Comparison of ENCODE assay signal across 11 cellular contexts in genomic region chr1:26358411-26359384, GRCh38. TPM values are rescaled to one million over a fixed set of nuclear protein-coding genes. Genes with fewer than 3 reads are reported as not detected.
A peak's percentile ranks its signal among the peaks of the same experiment; 100 is the strongest.
DNase-seq lines count a peak whose midpoint lies in the region; TF ChIP-seq lines count a peak whose summit lies in the region.
"Had no signal": no experiment of that assay in that cellular context is flagged by ENCODE, and none has a peak within 500 bp of the region (broad histone marks: within the 10 kb centered on the region; RNA-seq: fewer than 3 reads in every experiment).

No MANE protein-coding gene starts in this region.

- intact Hi-C loops in vagina (cut with DNase I) = no loop called here

- H3K9me3 ChIP-seq in mucosa of rectum (ENCODE audit: control insufficient read depth in 2 of 2, low read length in 2 of 2) (no peaks in the 10 kb centered on the region), vagina (no peaks in the 10 kb centered on the region)
- H3K9me3 ChIP-seq: upper lobe of right lung had no signal

- H3K27ac ChIP-seq in mucosa of rectum (ENCODE audit: low read depth in 2 of 2, low read length in 2 of 2) (peak overlapping the region; percentile 72 to 88), vagina (peak overlapping the region; percentile 21)
- H3K27ac ChIP-seq: upper lobe of right lung had no signal

- H3K36me3 ChIP-seq in mucosa of rectum (ENCODE audit: control insufficient read depth in 2 of 2, insufficient read depth in 2 of 2, low read length in 2 of 2) = no peaks in the 10 kb centered on the region
- H3K36me3 ChIP-seq in vagina = no peaks in the 10 kb centered on the region
- H3K36me3 ChIP-seq: upper lobe of right lung had no signal

- TF ChIP-seq CTCF in vagina (IDR thresholded peaks at IDR 0.05) = no peak

- H3K4me1 ChIP-seq in mucosa of rectum (ENCODE audit: control insufficient read depth in 2 of 2, insufficient read depth in 2 of 2, low read length in 2 of 2) (peaks cover 53 to 64% of the 10 kb centered on the region in 2 donors), vagina (peaks cover 24% of the 10 kb centered on the region)

- peak overlapping the region; percentile 13 to 53 for H3K4me3 ChIP-seq in mucosa of rectum (ENCODE audit: low read length in 2 of 2)
- H3K4me3 ChIP-seq in vagina = no peak overlapping the region
- H3K4me3 ChIP-seq: upper lobe of right lung had no signal

- peak; percentile 10 for DNase-seq in SIG-M5 treated with dmso at 0.1 percent for 504 hours (lab: John Stamatoyannopoulos, UW; ENCODE audit: unreplicated experiment)
- DNase-seq in SIG-M5 (lab: John Stamatoyannopoulos, UW) = no peak
- DNase-seq in activated T-helper 1 cell treated with anti-CD3 and anti-CD28 coated beads, Interleukin-2, amount 50 U/mL, for 16 hours (ENCODE audit: low read depth in 1 of 2, low spot score in 1 of 2) = peak; percentile 42 to 51
- DNase-seq in vagina (ENCODE audit: extremely low spot score in 2 of 2) = no peak
- DNase-seq in NCI-H187 treated with DMSO at 0.1 percent for 48 hours (lab: John Stamatoyannopoulos, UW) = no peak
- no peak for DNase-seq in UCSD-AML1 (lab: John Stamatoyannopoulos, UW; ENCODE audit: unreplicated experiment)
- no peak for DNase-seq in GM19238 (ENCODE audit: insufficient read length, low spot score)
- DNase-seq: ACHN, upper lobe of right lung had no signal

- H3K27me3 ChIP-seq in mucosa of rectum (ENCODE audit: control insufficient read depth in 2 of 2, insufficient read depth in 2 of 2, low read length in 2 of 2) = peaks cover 15 to 17% of the 10 kb centered on the region in 2 donors
- peaks cover 6% of the 10 kb centered on the region for H3K27me3 ChIP-seq in vagina

- no peak for TF ChIP-seq POLR2A in vagina (IDR thresholded peaks at IDR 0.05)

- peak overlapping the region; percentile 29 to 76 for H3K9ac ChIP-seq in mucosa of rectum (ENCODE audit: low read depth in 1 of 2, low read length in 2 of 2)

RNA-seq across cellular contexts. Expression of gene CRYBG2, which starts 4.8 kb away (rescaled TPM):
- 67.0 TPM for total RNA-seq in vagina

RNA-seq across cellular contexts. Expression of gene ZNF683, which starts 13.9 kb away (rescaled TPM):
- not detected for total RNA-seq in vagina

RNA-seq across cellular contexts. Expression of gene CD52, which starts 40.9 kb away (rescaled TPM):
- 8.1 TPM for total RNA-seq in vagina

RNA-seq across cellular contexts. Expression of gene LIN28A, which starts 51.9 kb away (rescaled TPM):
- total RNA-seq in vagina = not detected
- total RNA-seq: T-helper 2 cell treated with Interferon-gamma antibody and Interleukin-4, amounts not matched to agents 100 ng/mL and 5 ng/mL, for 36 hours; upper lobe of right lung had no signal

RNA-seq across cellular contexts. Expression of gene UBXN11, which starts 52.3 kb away (rescaled TPM):
- 7.1 TPM for total RNA-seq in vagina

Comparison
In these comparisons a context has a peak if more than half of its experiments do, and no peak if none do; other contexts are left out.
1. DNase-seq: peak in SIG-M5 treated with dmso at 0.1 percent for 504 hours (single experiment) and activated T-helper 1 cell treated with anti-CD3 and anti-CD28 coated beads, Interleukin-2, amount 50 U/mL, for 16 hours (2 of 2); none in SIG-M5 (single experiment), vagina (0 of 2), NCI-H187 treated with DMSO at 0.1 percent for 48 hours (single experiment), UCSD-AML1 (single experiment) and GM19238 (single experiment).
2. H3K4me3 ChIP-seq: peak in mucosa of rectum (2 of 2); none in vagina (0 of 2).